ENCODE assay signal across 8 cellular contexts in the genomic region with DNA sequence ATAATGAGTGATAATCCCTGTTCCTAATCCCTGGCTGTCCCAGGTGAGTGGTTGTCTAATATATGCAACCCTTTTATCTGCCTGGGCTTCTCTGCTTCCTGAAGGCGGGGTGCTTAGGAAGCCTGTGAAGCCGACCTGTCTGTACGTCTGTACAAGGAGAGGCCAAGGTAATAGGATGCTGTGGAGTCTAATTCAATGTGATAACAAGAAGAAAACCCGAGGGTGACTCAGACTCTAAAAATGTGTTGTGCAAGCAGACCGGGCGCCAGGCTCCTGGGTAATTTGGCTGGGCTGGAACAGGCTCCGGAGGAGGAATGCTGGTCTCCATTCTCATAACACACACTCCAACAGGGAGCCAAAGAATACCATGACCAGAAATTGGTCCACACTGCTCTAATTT. TPM values are rescaled to one million over a fixed set of nuclear protein-coding genes. Genes with fewer than 3 reads are reported as not detected.
DNase-seq lines count a peak whose midpoint lies in the region; ATAC-seq and FAIRE-seq lines count a peak whose summit lies in the region.

No MANE protein-coding gene starts in this region.

- DNase-seq in ELF-1 (ENCODE audit: low read depth, low spot score) (peak; percentile 88), RCC 7860 (ENCODE audit: low spot score) (peak; percentile 93), fibroblast of the conjunctiva (ENCODE audit: low read depth) (peak; percentile 30), posterior vena cava (ENCODE audit: low spot score) (peak; percentile 91), NCI-H2107 (lab: John Stamatoyannopoulos, UW) (no peak), CD1c-positive myeloid dendritic cell (ENCODE audit: extremely low spot score) (no peak)
- no peak for DNase-seq in T-helper 2 cell treated with Interferon-gamma antibody and Interleukin-4, amounts not matched to agents 5 μg/mL and 100 μg/mL, for 36 hours (ENCODE audit: low spot score)

- intact Hi-C loops in posterior vena cava (cut with DNase I): no loop called here

- FAIRE-seq in RCC 7860 (lab: Jason Lieb, UNC): peak; percentile 87

- no peaks in the 10 kb centered on the region for H3K9me3 Mint-ChIP-seq in T-helper 2 cell treated with Interferon-gamma antibody and Interleukin-4, amounts not matched to agents 5 μg/mL and 100 μg/mL, for 36 hours

- no peak for ATAC-seq in GM18517 (IDR thresholded peaks at IDR 0.05; ENCODE audit: unreplicated experiment)

- peaks cover 16% of the 10 kb centered on the region for H3K4me1 Mint-ChIP-seq in T-helper 2 cell treated with Interferon-gamma antibody and Interleukin-4, amounts not matched to agents 5 μg/mL and 100 μg/mL, for 36 hours (ENCODE audit: low read depth)

- H3K36me3 Mint-ChIP-seq in T-helper 2 cell treated with Interferon-gamma antibody and Interleukin-4, amounts not matched to agents 5 μg/mL and 100 μg/mL, for 36 hours (ENCODE audit: low read depth): no peaks in the 10 kb centered on the region

- no peak overlapping the region for H3K27ac Mint-ChIP-seq in T-helper 2 cell treated with Interferon-gamma antibody and Interleukin-4, amounts not matched to agents 5 μg/mL and 100 μg/mL, for 36 hours

- no peaks in the 10 kb centered on the region for H3K27me3 Mint-ChIP-seq in T-helper 2 cell treated with Interferon-gamma antibody and Interleukin-4, amounts not matched to agents 5 μg/mL and 100 μg/mL, for 36 hours (ENCODE audit: low read depth)

- H3K4me3 Mint-ChIP-seq in T-helper 2 cell treated with Interferon-gamma antibody and Interleukin-4, amounts not matched to agents 5 μg/mL and 100 μg/mL, for 36 hours: no peak overlapping the region

RNA-seq across cellular contexts. Expression of a gene that starts 43.6 kb away (rescaled TPM):
- 1 to 10 TPM; 1.9 to 2.1 TPM for total RNA-seq in posterior vena cava

RNA-seq across cellular contexts. Expression of a gene that starts 44.0 kb away (rescaled TPM):
- total RNA-seq in posterior vena cava: not detected

Comparison
In these comparisons a context has a peak if more than half of its experiments do, and no peak if none do; other contexts are left out.
1. DNase-seq: peak in ELF-1 (single experiment), RCC 7860 (single experiment), fibroblast of the conjunctiva (single experiment) and posterior vena cava (single experiment); none in T-helper 2 cell treated with Interferon-gamma antibody and Interleukin-4, amounts not matched to agents 5 μg/mL and 100 μg/mL, for 36 hours (single experiment), NCI-H2107 (single experiment) and CD1c-positive myeloid dendritic cell (single experiment).